1 cellular context compared by ENCODE assay signal in the genomic region with DNA sequence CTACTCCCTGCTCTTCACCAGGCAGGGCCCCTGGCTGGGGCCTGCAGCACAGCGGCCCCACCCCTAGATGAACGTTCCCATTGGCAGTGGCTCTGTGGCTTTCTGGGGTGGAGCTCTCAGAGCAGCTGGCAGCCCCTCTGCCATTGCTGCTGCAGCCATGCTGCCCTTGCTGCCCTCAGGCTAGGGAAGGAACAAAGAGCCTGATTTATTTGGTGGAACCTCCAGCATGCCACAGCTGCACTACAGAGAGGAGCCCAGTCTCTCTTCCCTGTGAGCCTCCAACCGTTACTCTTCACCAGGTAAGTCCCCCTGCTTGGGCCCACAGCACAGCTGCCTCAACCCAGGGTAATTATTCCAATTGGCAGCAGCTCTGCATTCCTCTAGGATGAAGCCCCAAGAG.
TF ChIP-seq lines count a peak whose summit lies in the region.

No MANE protein-coding gene starts in this region.

TF ChIP-seq in H1, 55 proteins besides CTCF, POLR2A, EP300 and RAD21:
- TF ChIP-seq RNF2 (IDR thresholded peaks at IDR 0.05; ENCODE audit: borderline replicate concordance, low read depth, low read length, missing control alignments, poor library complexity, severe bottlenecking) = no peak
- TF ChIP-seq, protein P1, sequence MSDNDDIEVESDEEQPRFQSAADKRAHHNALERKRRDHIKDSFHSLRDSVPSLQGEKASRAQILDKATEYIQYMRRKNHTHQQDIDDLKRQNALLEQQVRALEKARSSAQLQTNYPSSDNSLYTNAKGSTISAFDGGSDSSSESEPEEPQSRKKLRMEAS (IDR thresholded peaks at IDR 0.05) = no peak
- no peak for TF ChIP-seq TAF7 (optimal IDR thresholded peaks at IDR 0.05; ENCODE audit: borderline replicate concordance, low read depth, low read length)
